Comparison of ENCODE assay signal across 17 cellular contexts in genomic region chr7:134777470-134777869, GRCh38. TPM values are rescaled to one million over a fixed set of nuclear protein-coding genes. Genes with fewer than 3 reads are reported as not detected.
A peak's percentile ranks its signal among the peaks of the same experiment; 100 is the strongest.
DNase-seq lines count a peak whose midpoint lies in the region; ATAC-seq and TF ChIP-seq lines count a peak whose summit lies in the region.
"Had no signal": no experiment of that assay in that cellular context is flagged by ENCODE, and none has a peak within 500 bp of the region (broad histone marks: within the 10 kb centered on the region; RNA-seq: fewer than 3 reads in every experiment).

No MANE protein-coding gene starts in this region.

- intact Hi-C loops in gastrocnemius medialis (cut with DNase I; ENCODE audit: low total_unique reads), result no loop called here

- H3K27ac ChIP-seq in BLaER1 treated with 17β-estradiol and CSF1 and Interleukin-3, amounts not matched to agents 10 nM and 100 nM, result peak overlapping the region in 1 of 11 experiments; percentile 0; a peak in 1 of 22 replicates
- H3K27ac ChIP-seq in gastrocnemius medialis, result peak overlapping the region in 3 of 4 donors; percentile 74 to 78 (median 76)

- H3K4me1 ChIP-seq in BLaER1 treated with 17β-estradiol and CSF1 and Interleukin-3, amounts not matched to agents 10 nM and 100 nM, result peaks cover 35 to 55% (median 44%) of the 10 kb centered on the region in 10 experiments
- peaks cover 0 to 19% of the 10 kb centered on the region in 2 donors for H3K4me1 ChIP-seq in gastrocnemius medialis

- ATAC-seq in gastrocnemius medialis, result no peak
- ATAC-seq: activated CD4-positive, CD25-positive, alpha-beta regulatory T cell treated with anti-CD3 and anti-CD28 coated beads, Interleukin-2, amount 50 U/mL, for 24 hours; stimulated activated naive CD8-positive, alpha-beta T cell treated with anti-CD3 and anti-CD28 coated beads, Interleukin-15, amount 100 ng/mL, for 72 hours had no signal

- H3K9ac ChIP-seq in BLaER1 treated with 17β-estradiol and CSF1 and Interleukin-3, amounts not matched to agents 10 nM and 100 nM, result no peak overlapping the region

- no peak for TF ChIP-seq POLR2A in gastrocnemius medialis (IDR thresholded peaks at IDR 0.05)

- TF ChIP-seq CTCF in fibroblast of villous mesenchyme (IDR thresholded peaks at IDR 0.05; ENCODE audit: insufficient read depth, low read depth, low read length) (no peak), gastrocnemius medialis (IDR thresholded peaks at IDR 0.05 in 4 of 5, conservative IDR thresholded peaks at IDR 0.05 in 1 of 5) (no peak)

- H3K36me3 ChIP-seq in BLaER1 treated with 17β-estradiol and CSF1 and Interleukin-3, amounts not matched to agents 10 nM and 100 nM, result no peaks in the 10 kb centered on the region
- no peaks in the 10 kb centered on the region for H3K36me3 ChIP-seq in gastrocnemius medialis

- H4K20me1 ChIP-seq in BLaER1 treated with 17β-estradiol and CSF1 and Interleukin-3, amounts not matched to agents 10 nM and 100 nM, result no peaks in the 10 kb centered on the region

- H3K27me3 ChIP-seq in BLaER1 treated with 17β-estradiol and CSF1 and Interleukin-3, amounts not matched to agents 10 nM and 100 nM, result no peaks in the 10 kb centered on the region; a peak in 1 of 22 replicates
- H3K27me3 ChIP-seq in gastrocnemius medialis, result no peaks in the 10 kb centered on the region

- H3K9me3 ChIP-seq in BLaER1 treated with 17β-estradiol and CSF1 and Interleukin-3, amounts not matched to agents 10 nM and 100 nM (replicated peaks in 1 of 11), result peaks cover 0 to 11% (median 1%) of the 10 kb centered on the region in 11 experiments; a peak in 6 of 22 replicates
- H3K9me3 ChIP-seq in gastrocnemius medialis, result no peaks in the 10 kb centered on the region

- peak overlapping the region in 9 of 11 experiments; percentile 65 to 87 (median 76); a peak in 17 of 22 replicates for H3K4me2 ChIP-seq in BLaER1 treated with 17β-estradiol and CSF1 and Interleukin-3, amounts not matched to agents 10 nM and 100 nM

- in situ Hi-C loops in gastrocnemius medialis (cut with MboI; ENCODE audit: low sequenced_read_pairs in 4 of 4), result no loop called here

- DNase-seq in amniotic epithelial cell (ENCODE audit: low read depth) (peak; percentile 32), fibroblast of villous mesenchyme (ENCODE audit: low read depth) (peak; percentile 72), gastrocnemius medialis (no peak), NCI-H1436 (lab: John Stamatoyannopoulos, UW) (no peak), T-helper 1 cell (no peak), superior temporal gyrus (ENCODE audit: extremely low spot score) (no peak)
- no peak for DNase-seq in stimulated activated CD4-positive, alpha-beta T cell treated with anti-CD3 and anti-CD28 coated beads, Interleukin-12 subunit alpha, Interleukin-12 subunit beta, amount 100 ng/mL, for 4 hours
- DNase-seq: activated effector memory CD4-positive, alpha-beta T cell treated with anti-CD3 and anti-CD28 coated beads, Interleukin-2, amount 50 U/mL, for 16 hours; COR-L47; hippocampal formation; KG1; NCI-H1092 treated with DMSO at 0.1 percent for 48 hours; NK-92 treated with Interleukin-12 subunit alpha and Interleukin-12 subunit beta, amount 100 ng/mL, for 24 hours; SHP77; stimulated activated naive CD8-positive, alpha-beta T cell treated with anti-CD3 and anti-CD28 coated beads, Interleukin-15, amount 100 ng/mL, for 72 hours had no signal

- no peak overlapping the region for H3K4me3 ChIP-seq in BLaER1 treated with 17β-estradiol and CSF1 and Interleukin-3, amounts not matched to agents 10 nM and 100 nM
- H3K4me3 ChIP-seq in fibroblast of villous mesenchyme (ENCODE audit: low read depth, low read length) (no peak overlapping the region), gastrocnemius medialis (no peak overlapping the region)

RNA-seq across cellular contexts. Expression of gene CALD1, which starts 2.0 kb away (rescaled TPM):
- total RNA-seq in fibroblast of villous mesenchyme (1,676 and 3,507 TPM in 2 replicates), gastrocnemius medialis (10 to 100 TPM; 25.9 to 43.2 (median 32.3) TPM)

Comparison
In these comparisons a context has a peak if more than half of its experiments do, and no peak if none do; other contexts are left out.
1. DNase-seq: peak in amniotic epithelial cell (single experiment) and fibroblast of villous mesenchyme (single experiment); none in gastrocnemius medialis (0 of 2), NCI-H1436 (single experiment), T-helper 1 cell (0 of 5), superior temporal gyrus (single experiment) and stimulated activated CD4-positive, alpha-beta T cell treated with anti-CD3 and anti-CD28 coated beads, Interleukin-12 subunit alpha, Interleukin-12 subunit beta, amount 100 ng/mL, for 4 hours (single experiment).
2. RNA of gene CALD1, which starts 2.0 kb away (total RNA-seq): 1,676 to 3,507 TPM in fibroblast of villous mesenchyme; 25.9 to 43.2 TPM in gastrocnemius medialis; every median in the first group is over 10 times any median in the second.